Comparison of ENCODE assay signal across 23 cellular contexts in genomic region chr6:105522626-105523322, GRCh38.
DNase-seq lines count a peak whose midpoint lies in the region; FAIRE-seq and TF ChIP-seq lines count a peak whose summit lies in the region.
"Had no signal": no experiment of that assay in that cellular context is flagged by ENCODE, and none has a peak within 500 bp of the region (broad histone marks: within the 10 kb centered on the region; RNA-seq: fewer than 3 reads in every experiment).

No MANE protein-coding gene starts in this region.

- H3K27ac ChIP-seq in fibroblast of lung (ENCODE audit: insufficient read depth, low read length) = no peak overlapping the region
- H3K27ac ChIP-seq in OCI-LY7 (ENCODE audit: low read depth, low read length, poor library complexity, severe bottlenecking) = no peak overlapping the region
- H3K27ac ChIP-seq: BLaER1 treated with 17β-estradiol and CSF1 and Interleukin-3, amounts not matched to agents 10 nM and 100 nM; coronary artery; sigmoid colon; SJCRH30; testis had no signal

- H3K27me3 ChIP-seq in fibroblast of lung (ENCODE audit: control insufficient read depth, insufficient read depth, low read length) = no peaks in the 10 kb centered on the region
- H3K27me3 ChIP-seq: BLaER1 treated with 17β-estradiol and CSF1 and Interleukin-3, amounts not matched to agents 10 nM and 100 nM; sigmoid colon; SJCRH30; testis had no signal

- DNase-seq in AG08396 (ENCODE audit: low spot score) (peak; percentile 12), GM19239 (ENCODE audit: insufficient read length, low spot score) (no peak), RPMI7951 (ENCODE audit: low read depth) (peak; percentile 51), fibroblast of lung (ENCODE audit: low read depth in 2 of 2) (peak; percentile 14 to 43), NCI-H2081 treated with DMSO at 0.1 percent for 48 hours (lab: John Stamatoyannopoulos, UW) (no peak), OCI-LY7 (ENCODE audit: low spot score) (no peak), NCI-H1417 treated with DMSO at 0.1 percent for 48 hours (lab: John Stamatoyannopoulos, UW) (no peak), ureter (ENCODE audit: low spot score) (no peak)
- DNase-seq: activated CD8-positive, alpha-beta T cell treated with anti-CD3 and anti-CD28 coated beads for 36 hours; activated effector memory CD4-positive, alpha-beta T cell treated with anti-CD3 and anti-CD28 coated beads, Interleukin-2, amount 50 U/mL, for 16 hours; DMS79 treated with DMSO at 0.1 percent for 48 hours; GOT3; head of caudate nucleus; kidney; NCI-H1092 treated with DMSO at 0.1 percent for 48 hours; NK-92 treated with Interleukin-12 subunit alpha and Interleukin-12 subunit beta, amount 100 ng/mL, for 24 hours; nucleus accumbens; sigmoid colon; SJCRH30; stimulated activated CD4-positive, alpha-beta T cell treated with anti-CD3 and anti-CD28 coated beads, Interleukin-4, amount 100 ng/mL, for 24 hours; testis had no signal

- no peak overlapping the region for H2AFZ ChIP-seq in fibroblast of lung (ENCODE audit: low read length)
- H2AFZ ChIP-seq in OCI-LY7 (ENCODE audit: low read length) = no peak overlapping the region

- POLR2A ChIA-PET in OCI-LY7 (lab: Charles Lee) = no interaction called here

- no peak for TF ChIP-seq CTCF in fibroblast of lung (conservative IDR thresholded peaks at IDR 0.05 in 1 of 2, IDR thresholded peaks at IDR 0.05 in 1 of 2; ENCODE audit: low read depth in 1 of 2, low read length in 2 of 2)
- no peak for TF ChIP-seq CTCF in OCI-LY7 (conservative IDR thresholded peaks at IDR 0.05; ENCODE audit: low read length)

- H3K9me3 ChIP-seq in fibroblast of lung (ENCODE audit: control insufficient read depth, insufficient read depth, low read depth, low read length) (no peaks in the 10 kb centered on the region), OCI-LY7 (ENCODE audit: low read length) (0 out of 2 replicates have a peak, but pooled peaks cover 4% of the 10 kb centered on the region)
- H3K9me3 ChIP-seq: sigmoid colon, SJCRH30, testis had no signal

- no peaks in the 10 kb centered on the region for H3K9me2 ChIP-seq in OCI-LY7 (ENCODE audit: insufficient read depth, low read length)

- intact Hi-C loops in OCI-LY7 (cut with micrococcal nuclease; ENCODE audit: unreplicated experiment) = no loop called here

- CTCF ChIA-PET in OCI-LY7 (lab: Charles Lee; ENCODE audit: unreplicated experiment) = no interaction called here

- BruUV-seq in OCI-LY7 (replicated peaks; lab: Mats Ljungman, UMichigan) = no TSS peak

- H4K20me1 ChIP-seq in fibroblast of lung (ENCODE audit: control insufficient read depth, extremely low read depth, insufficient read depth, low read length) (no peaks in the 10 kb centered on the region), OCI-LY7 (ENCODE audit: insufficient read depth, low read length) (no peaks in the 10 kb centered on the region)
- H4K20me1 ChIP-seq: BLaER1 treated with 17β-estradiol and CSF1 and Interleukin-3, amounts not matched to agents 10 nM and 100 nM had no signal

- H3K4me3 ChIP-seq in fibroblast of lung (replicated peaks in 1 of 4; ENCODE audit: control extremely low read depth in 1 of 4, insufficient read depth in 1 of 4, low read depth in 3 of 4, low read length in 4 of 4) (no peak overlapping the region), OCI-LY7 (ENCODE audit: low read depth, low read length, poor library complexity, severe bottlenecking) (no peak overlapping the region)
- H3K4me3 ChIP-seq: BLaER1 treated with 17β-estradiol and CSF1 and Interleukin-3, amounts not matched to agents 10 nM and 100 nM; coronary artery; sigmoid colon; SJCRH30; testis had no signal

- no peaks in the 10 kb centered on the region for H3K4me1 ChIP-seq in fibroblast of lung (ENCODE audit: control insufficient read depth, extremely low read depth, insufficient read depth, low read length)
- H3K4me1 ChIP-seq in OCI-LY7 (ENCODE audit: insufficient read depth, low read length, poor library complexity, severe bottlenecking) = no peaks in the 10 kb centered on the region
- H3K4me1 ChIP-seq: BLaER1 treated with 17β-estradiol and CSF1 and Interleukin-3, amounts not matched to agents 10 nM and 100 nM; sigmoid colon; SJCRH30; testis had no signal

- H3K4me2 ChIP-seq in fibroblast of lung (ENCODE audit: extremely low read depth, insufficient read depth, low read length) = no peak overlapping the region
- no peak overlapping the region for H3K4me2 ChIP-seq in OCI-LY7 (ENCODE audit: low read length)
- H3K4me2 ChIP-seq: BLaER1 treated with 17β-estradiol and CSF1 and Interleukin-3, amounts not matched to agents 10 nM and 100 nM had no signal

- FAIRE-seq in GM19239 (lab: Jason Lieb, UNC) = peak; percentile 63
- FAIRE-seq: kidney had no signal

- H3K9ac ChIP-seq in fibroblast of lung (ENCODE audit: insufficient read depth, low read length) = no peak overlapping the region
- H3K9ac ChIP-seq: BLaER1 treated with 17β-estradiol and CSF1 and Interleukin-3, amounts not matched to agents 10 nM and 100 nM had no signal

- H3K36me3 ChIP-seq in fibroblast of lung (ENCODE audit: control insufficient read depth, insufficient read depth, low read length) (no peaks in the 10 kb centered on the region), OCI-LY7 (ENCODE audit: insufficient read depth, low read length) (no peaks in the 10 kb centered on the region)
- H3K36me3 ChIP-seq: BLaER1 treated with 17β-estradiol and CSF1 and Interleukin-3, amounts not matched to agents 10 nM and 100 nM; sigmoid colon; SJCRH30 had no signal

- H3K79me2 ChIP-seq in fibroblast of lung (ENCODE audit: control insufficient read depth, insufficient read depth, low read length) (no peaks in the 10 kb centered on the region), OCI-LY7 (ENCODE audit: insufficient read depth, low read depth, low read length) (no peaks in the 10 kb centered on the region)

Comparison
In these comparisons a context has a peak if more than half of its experiments do, and no peak if none do; other contexts are left out.
1. DNase-seq: peak in AG08396 (single experiment), RPMI7951 (single experiment) and fibroblast of lung (2 of 2); none in GM19239 (single experiment), NCI-H2081 treated with DMSO at 0.1 percent for 48 hours (single experiment), OCI-LY7 (single experiment), NCI-H1417 treated with DMSO at 0.1 percent for 48 hours (single experiment) and ureter (single experiment).